ENCODE assay signal across 12 cellular contexts in the genomic region with DNA sequence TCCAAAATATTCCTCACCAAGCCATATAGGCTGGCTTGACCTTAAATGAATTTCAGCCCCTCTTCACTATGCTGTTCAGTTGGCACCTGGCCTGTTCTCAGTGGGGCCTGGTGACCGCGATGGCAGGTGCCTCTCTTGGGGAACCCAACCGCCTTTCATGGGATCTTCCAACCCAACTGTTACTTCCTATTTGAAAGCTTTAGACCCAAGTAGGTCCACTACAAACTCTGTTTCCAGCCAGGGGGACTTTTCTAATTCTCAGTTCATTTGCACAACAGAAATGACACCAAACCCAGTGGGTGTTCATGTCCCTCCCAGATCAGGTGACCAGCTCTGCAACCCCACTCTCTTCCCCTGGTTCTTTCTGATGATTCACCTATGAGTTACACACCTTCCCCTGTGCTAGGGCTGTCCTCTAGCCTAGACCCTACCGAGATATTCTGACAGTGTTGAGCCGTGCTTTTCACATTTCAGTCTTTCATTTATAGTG. TPM values are rescaled to one million over a fixed set of nuclear protein-coding genes. Genes with fewer than 3 reads are reported as not detected.
DNase-seq lines count a peak whose midpoint lies in the region; ATAC-seq and TF ChIP-seq lines count a peak whose summit lies in the region.
"Had no signal": no experiment of that assay in that cellular context is flagged by ENCODE, and none has a peak within 500 bp of the region (broad histone marks: within the 10 kb centered on the region; RNA-seq: fewer than 3 reads in every experiment).

No MANE protein-coding gene starts in this region.

- no peak for DNase-seq in activated T-cell treated with anti-CD3 and anti-CD28 coated beads, Interleukin-2, amount 50 U/mL, for 4 hours
- DNase-seq in activated T-cell treated with anti-CD3 and anti-CD28 coated beads, Interleukin-2, amount 50 U/mL, for 1 hour, result no peak
- no peak for DNase-seq in NCI-H128 (lab: John Stamatoyannopoulos, UW; ENCODE audit: unreplicated experiment)
- DNase-seq in 8988T, result no peak
- no peak for DNase-seq in uterus
- DNase-seq: caudate nucleus, NCI-H748 treated with DMSO at 0.1 percent for 48 hours had no signal

- no peak for TF ChIP-seq POLR2A in uterus (IDR thresholded peaks at IDR 0.05)

- no peaks in the 10 kb centered on the region for H3K4me1 ChIP-seq in uterus

- H3K27ac ChIP-seq in uterus, result no peak overlapping the region
- H3K27ac ChIP-seq: HL-60 had no signal

- peaks cover 18% of the 10 kb centered on the region for H3K4me1 Mint-ChIP-seq in activated T-cell treated with anti-CD3 and anti-CD28 coated beads, Interleukin-2, amount 50 U/mL, for 4 hours (ENCODE audit: low read depth)
- peaks cover 80% of the 10 kb centered on the region for H3K4me1 Mint-ChIP-seq in stimulated activated memory B cell treated with anti-CD40 and anti-IgM and Interleukin-4, amounts not matched to agents 10 μg/mL and 1 μg/mL and 100 μg/mL, for 72 hours

- no peak for TF ChIP-seq CTCF in uterus (IDR thresholded peaks at IDR 0.05)

- no peaks in the 10 kb centered on the region for H3K27me3 ChIP-seq in uterus

- no peaks in the 10 kb centered on the region for H3K36me3 ChIP-seq in uterus

- no peaks in the 10 kb centered on the region for H3K9me3 Mint-ChIP-seq in activated T-cell treated with anti-CD3 and anti-CD28 coated beads, Interleukin-2, amount 50 U/mL, for 4 hours
- no peaks in the 10 kb centered on the region for H3K9me3 Mint-ChIP-seq in stimulated activated memory B cell treated with anti-CD40 and anti-IgM and Interleukin-4, amounts not matched to agents 10 μg/mL and 1 μg/mL and 100 μg/mL, for 72 hours
- H3K9me3 Mint-ChIP-seq: neural crest cell had no signal

- no peaks in the 10 kb centered on the region for H3K9me3 ChIP-seq in uterus

- H3K27ac Mint-ChIP-seq in stimulated activated memory B cell treated with anti-CD40 and anti-IgM and Interleukin-4, amounts not matched to agents 10 μg/mL and 1 μg/mL and 100 μg/mL, for 72 hours, result peak overlapping the region; percentile 86

- no peak overlapping the region for H3K4me3 ChIP-seq in uterus

- intact Hi-C loops in uterus (cut with DNase I; ENCODE audit: low total_unique reads), result no loop called here

- no peaks in the 10 kb centered on the region for H3K27me3 Mint-ChIP-seq in activated T-cell treated with anti-CD3 and anti-CD28 coated beads, Interleukin-2, amount 50 U/mL, for 4 hours (ENCODE audit: low read depth)
- no peaks in the 10 kb centered on the region for H3K27me3 Mint-ChIP-seq in stimulated activated memory B cell treated with anti-CD40 and anti-IgM and Interleukin-4, amounts not matched to agents 10 μg/mL and 1 μg/mL and 100 μg/mL, for 72 hours

- H3K36me3 Mint-ChIP-seq in activated T-cell treated with anti-CD3 and anti-CD28 coated beads, Interleukin-2, amount 50 U/mL, for 4 hours (ENCODE audit: insufficient read depth), result no peaks in the 10 kb centered on the region
- no peaks in the 10 kb centered on the region for H3K36me3 Mint-ChIP-seq in stimulated activated memory B cell treated with anti-CD40 and anti-IgM and Interleukin-4, amounts not matched to agents 10 μg/mL and 1 μg/mL and 100 μg/mL, for 72 hours

- no peak overlapping the region for H3K4me3 Mint-ChIP-seq in activated T-cell treated with anti-CD3 and anti-CD28 coated beads, Interleukin-2, amount 50 U/mL, for 4 hours
- peak overlapping the region; percentile 3 for H3K4me3 Mint-ChIP-seq in stimulated activated memory B cell treated with anti-CD40 and anti-IgM and Interleukin-4, amounts not matched to agents 10 μg/mL and 1 μg/mL and 100 μg/mL, for 72 hours
- H3K4me3 Mint-ChIP-seq: neural crest cell had no signal

- peak; percentile 30 to 38 for ATAC-seq in activated T-cell treated with anti-CD3 and anti-CD28 coated beads, Interleukin-2, amount 50 U/mL, for 4 hours
- peak; percentile 65 for ATAC-seq in GM21717 (IDR thresholded peaks at IDR 0.05; ENCODE audit: unreplicated experiment)
- ATAC-seq in HG03439 (IDR thresholded peaks at IDR 0.05; ENCODE audit: unreplicated experiment), result peak; percentile 76
- peak; percentile 87 for ATAC-seq in stimulated activated memory B cell treated with anti-CD40 and anti-IgM and Interleukin-4, amounts not matched to agents 10 μg/mL and 1 μg/mL and 100 μg/mL, for 72 hours

RNA-seq across cellular contexts. Expression of a gene that starts 35.6 kb away (rescaled TPM):
- 100 to 1,000 TPM; 254 to 279 (median 265) TPM for total RNA-seq in activated T-cell treated with anti-CD3 and anti-CD28 coated beads, Interleukin-2, amount 50 U/mL, for 4 hours
- 10 to 100 TPM; 54.8 to 99.8 (median 95.8) TPM for total RNA-seq in uterus

Comparison
In these comparisons a context has a peak if more than half of its experiments do, and no peak if none do; other contexts are left out.
1. ATAC-seq: peak in every context shown above with its lines; median percentile 87 in stimulated activated memory B cell treated with anti-CD40 and anti-IgM and Interleukin-4, amounts not matched to agents 10 μg/mL and 1 μg/mL and 100 μg/mL, for 72 hours; 76 in HG03439; 65 in GM21717; 34 in activated T-cell treated with anti-CD3 and anti-CD28 coated beads, Interleukin-2, amount 50 U/mL, for 4 hours.